2 cellular contexts compared by ENCODE assay signal in the genomic region with DNA sequence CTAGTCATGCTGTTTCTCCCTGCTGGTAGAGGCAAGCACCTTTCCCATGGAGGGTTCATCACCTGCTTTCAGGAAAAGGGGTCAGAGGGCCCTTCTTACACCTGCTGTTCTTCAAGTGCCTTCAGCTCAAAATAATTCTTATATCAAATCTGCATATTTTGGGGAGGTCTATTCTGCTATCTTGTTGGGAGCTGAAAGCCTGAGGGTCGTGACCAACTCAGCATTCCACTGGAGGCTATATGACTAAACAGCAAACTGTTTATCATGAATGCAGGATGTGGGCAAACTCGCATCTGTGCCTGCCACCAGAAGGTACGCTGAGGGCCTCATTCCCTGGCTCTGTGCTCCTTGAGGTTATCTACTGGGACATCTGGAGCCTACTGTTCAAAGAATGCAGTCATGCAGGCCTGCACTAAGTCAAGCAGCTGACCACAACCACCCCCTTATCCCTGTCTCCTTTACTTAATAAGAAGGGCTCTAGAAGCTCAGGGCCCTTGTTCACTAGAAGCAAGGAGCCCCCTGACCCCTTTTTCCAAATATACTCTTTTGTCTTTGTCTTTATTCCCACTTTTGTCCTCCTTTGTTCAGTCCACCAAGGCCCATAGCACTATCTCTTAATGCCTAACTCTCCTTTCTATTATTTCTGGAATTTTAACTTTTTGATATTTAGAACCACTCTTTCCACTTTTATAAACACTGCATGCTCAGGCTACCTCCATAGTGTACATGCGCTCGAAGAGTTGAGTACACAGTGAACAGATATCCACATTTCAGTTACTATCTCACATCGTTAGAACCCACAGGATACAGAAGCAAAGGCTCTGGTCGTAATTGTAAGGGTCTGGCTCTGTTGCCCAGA.
TF ChIP-seq lines count a peak whose summit lies in the region.

No MANE protein-coding gene starts in this region.

TF ChIP-seq in SK-N-SH, 30 proteins besides CTCF, POLR2A, EP300 and RAD21:
- no peak for TF ChIP-seq FOSL2 (IDR thresholded peaks at IDR 0.05; ENCODE audit: borderline replicate concordance, low read depth)
- peak; percentile 71 for TF ChIP-seq TCF12 (IDR thresholded peaks at IDR 0.05)

TF ChIP-seq in SK-N-SH treated with all-trans-retinoic acid at 6 μM for 48 hours, 23 proteins besides CTCF, POLR2A, EP300 and RAD21:
- TF ChIP-seq TCF4 (CRISPR knock-in tag; IDR thresholded peaks at IDR 0.05; ENCODE audit: borderline replicate concordance) (no peak), ZC3H10 (CRISPR knock-in tag; IDR thresholded peaks at IDR 0.05) (no peak), SNAI2 (CRISPR knock-in tag; IDR thresholded peaks at IDR 0.05) (no peak), CSDC2 (CRISPR knock-in tag; IDR thresholded peaks at IDR 0.05) (no peak), ARNTL (CRISPR knock-in tag; IDR thresholded peaks at IDR 0.05; ENCODE audit: borderline replicate concordance, low read depth) (no peak), TOX (CRISPR knock-in tag; IDR thresholded peaks at IDR 0.05; ENCODE audit: borderline replicate concordance) (no peak)
- TF ChIP-seq, protein P1, sequence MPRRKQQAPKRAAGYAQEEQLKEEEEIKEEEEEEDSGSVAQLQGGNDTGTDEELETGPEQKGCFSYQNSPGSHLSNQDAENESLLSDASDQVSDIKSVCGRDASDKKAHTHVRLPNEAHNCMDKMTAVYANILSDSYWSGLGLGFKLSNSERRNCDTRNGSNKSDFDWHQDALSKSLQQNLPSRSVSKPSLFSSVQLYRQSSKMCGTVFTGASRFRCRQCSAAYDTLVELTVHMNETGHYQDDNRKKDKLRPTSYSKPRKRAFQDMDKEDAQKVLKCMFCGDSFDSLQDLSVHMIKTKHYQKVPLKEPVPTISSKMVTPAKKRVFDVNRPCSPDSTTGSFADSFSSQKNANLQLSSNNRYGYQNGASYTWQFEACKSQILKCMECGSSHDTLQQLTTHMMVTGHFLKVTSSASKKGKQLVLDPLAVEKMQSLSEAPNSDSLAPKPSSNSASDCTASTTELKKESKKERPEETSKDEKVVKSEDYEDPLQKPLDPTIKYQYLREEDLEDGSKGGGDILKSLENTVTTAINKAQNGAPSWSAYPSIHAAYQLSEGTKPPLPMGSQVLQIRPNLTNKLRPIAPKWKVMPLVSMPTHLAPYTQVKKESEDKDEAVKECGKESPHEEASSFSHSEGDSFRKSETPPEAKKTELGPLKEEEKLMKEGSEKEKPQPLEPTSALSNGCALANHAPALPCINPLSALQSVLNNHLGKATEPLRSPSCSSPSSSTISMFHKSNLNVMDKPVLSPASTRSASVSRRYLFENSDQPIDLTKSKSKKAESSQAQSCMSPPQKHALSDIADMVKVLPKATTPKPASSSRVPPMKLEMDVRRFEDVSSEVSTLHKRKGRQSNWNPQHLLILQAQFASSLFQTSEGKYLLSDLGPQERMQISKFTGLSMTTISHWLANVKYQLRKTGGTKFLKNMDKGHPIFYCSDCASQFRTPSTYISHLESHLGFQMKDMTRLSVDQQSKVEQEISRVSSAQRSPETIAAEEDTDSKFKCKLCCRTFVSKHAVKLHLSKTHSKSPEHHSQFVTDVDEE (CRISPR knock-in tag; IDR thresholded peaks at IDR 0.05): no peak
- TF ChIP-seq, protein P2, sequence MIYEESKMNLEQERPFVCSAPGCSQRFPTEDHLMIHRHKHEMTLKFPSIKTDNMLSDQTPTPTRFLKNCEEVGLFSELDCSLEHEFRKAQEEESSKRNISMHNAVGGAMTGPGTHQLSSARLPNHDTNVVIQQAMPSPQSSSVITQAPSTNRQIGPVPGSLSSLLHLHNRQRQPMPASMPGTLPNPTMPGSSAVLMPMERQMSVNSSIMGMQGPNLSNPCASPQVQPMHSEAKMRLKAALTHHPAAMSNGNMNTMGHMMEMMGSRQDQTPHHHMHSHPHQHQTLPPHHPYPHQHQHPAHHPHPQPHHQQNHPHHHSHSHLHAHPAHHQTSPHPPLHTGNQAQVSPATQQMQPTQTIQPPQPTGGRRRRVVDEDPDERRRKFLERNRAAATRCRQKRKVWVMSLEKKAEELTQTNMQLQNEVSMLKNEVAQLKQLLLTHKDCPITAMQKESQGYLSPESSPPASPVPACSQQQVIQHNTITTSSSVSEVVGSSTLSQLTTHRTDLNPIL (CRISPR knock-in tag; IDR thresholded peaks at IDR 0.05; ENCODE audit: low read depth): no peak
- TF ChIP-seq, protein P3, sequence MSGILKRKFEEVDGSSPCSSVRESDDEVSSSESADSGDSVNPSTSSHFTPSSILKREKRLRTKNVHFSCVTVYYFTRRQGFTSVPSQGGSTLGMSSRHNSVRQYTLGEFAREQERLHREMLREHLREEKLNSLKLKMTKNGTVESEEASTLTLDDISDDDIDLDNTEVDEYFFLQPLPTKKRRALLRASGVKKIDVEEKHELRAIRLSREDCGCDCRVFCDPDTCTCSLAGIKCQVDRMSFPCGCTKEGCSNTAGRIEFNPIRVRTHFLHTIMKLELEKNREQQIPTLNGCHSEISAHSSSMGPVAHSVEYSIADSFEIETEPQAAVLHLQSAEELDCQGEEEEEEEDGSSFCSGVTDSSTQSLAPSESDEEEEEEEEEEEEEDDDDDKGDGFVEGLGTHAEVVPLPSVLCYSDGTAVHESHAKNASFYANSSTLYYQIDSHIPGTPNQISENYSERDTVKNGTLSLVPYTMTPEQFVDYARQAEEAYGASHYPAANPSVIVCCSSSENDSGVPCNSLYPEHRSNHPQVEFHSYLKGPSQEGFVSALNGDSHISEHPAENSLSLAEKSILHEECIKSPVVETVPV (CRISPR knock-in tag; IDR thresholded peaks at IDR 0.05): no peak
